ENCODE assay signal across 1 cellular context in genomic region chr1:1358433-1359201, GRCh38.
TF ChIP-seq lines count a peak whose summit lies in the region.

TSS of gene MXRA8 (minus strand) at chr1:1358555. CDS start at chr1:1358504, 51 bp downstream.

TF ChIP-seq in HepG2, 621 proteins besides CTCF, POLR2A, EP300 and RAD21 (continued from another document and continues in another):
- peak; percentile 19 to 33; a peak in 1 of 4 replicates for TF ChIP-seq HMGXB4 (CRISPR knock-in tag; IDR thresholded peaks at IDR 0.05; ENCODE audit: borderline replicate concordance in 1 of 2, low read depth in 1 of 2)
- TF ChIP-seq SNAPC4 (CRISPR knock-in tag; IDR thresholded peaks at IDR 0.05): 0 out of 2 replicates have a peak, but pooled peaks have one; percentile 31
- TF ChIP-seq NR2F2 (IDR thresholded peaks at IDR 0.05; ENCODE audit: borderline replicate concordance, low read depth): peak; percentile 22; the same call in 1 of the 2 replicates
- 0 out of 2 replicates have a peak, but pooled peaks have one; percentile 41 for TF ChIP-seq ZNF746 (CRISPR knock-in tag; IDR thresholded peaks at IDR 0.05)
- no peak for TF ChIP-seq ZNF678 (CRISPR knock-in tag; IDR thresholded peaks at IDR 0.05)
- no peak for TF ChIP-seq RBM39 (IDR thresholded peaks at IDR 0.05; ENCODE audit: low read depth, low read length, poor library complexity, severe bottlenecking)
- TF ChIP-seq ZBTB43 (CRISPR knock-in tag; conservative IDR thresholded peaks at IDR 0.05): 0 out of 2 replicates have a peak, but pooled peaks have one; percentile 20
- no peak for TF ChIP-seq ZNF431 (CRISPR knock-in tag; IDR thresholded peaks at IDR 0.05; ENCODE audit: borderline replicate concordance, low read depth)
- no peak for TF ChIP-seq PHB2 (IDR thresholded peaks at IDR 0.05; ENCODE audit: partially characterized antibody)
- TF ChIP-seq FOXC1 (CRISPR knock-in tag; IDR thresholded peaks at IDR 0.05; ENCODE audit: borderline replicate concordance): peak; percentile 47; the same call in 1 of the 2 replicates
- TF ChIP-seq ETV5 (CRISPR knock-in tag; IDR thresholded peaks at IDR 0.05; ENCODE audit: borderline replicate concordance): no peak
- no peak for TF ChIP-seq TFDP1 (CRISPR knock-in tag; IDR thresholded peaks at IDR 0.05; ENCODE audit: borderline replicate concordance)
- TF ChIP-seq AGO2 (optimal IDR thresholded peaks at IDR 0.05; ENCODE audit: low read depth, low read length): peak; percentile 61
- no peak for TF ChIP-seq ATF1 (CRISPR knock-in tag; IDR thresholded peaks at IDR 0.05)
- TF ChIP-seq DNMT3B (CRISPR knock-in tag; conservative IDR thresholded peaks at IDR 0.05): no peak
- TF ChIP-seq XBP1 (CRISPR knock-in tag; IDR thresholded peaks at IDR 0.05): no peak
- TF ChIP-seq NFKB2 (CRISPR knock-in tag; IDR thresholded peaks at IDR 0.05; ENCODE audit: borderline replicate concordance): no peak; the same call in 1 of the 2 replicates
- peak; percentile 74; the same call in 1 of the 2 replicates for TF ChIP-seq ZNF275 (CRISPR knock-in tag; IDR thresholded peaks at IDR 0.05; ENCODE audit: borderline replicate concordance)
- peak; percentile 63; the same call in 1 of the 2 replicates for TF ChIP-seq ZC3H4 (CRISPR knock-in tag; IDR thresholded peaks at IDR 0.05; ENCODE audit: borderline replicate concordance)
- peak; percentile 57 for TF ChIP-seq HNRNPLL (IDR thresholded peaks at IDR 0.05; ENCODE audit: low read depth, low read length, poor library complexity, severe bottlenecking)
- TF ChIP-seq ZNF10 (CRISPR knock-in tag; IDR thresholded peaks at IDR 0.05; ENCODE audit: borderline replicate concordance, low read depth): no peak
- TF ChIP-seq MXI1 (IDR thresholded peaks at IDR 0.05; ENCODE audit: borderline replicate concordance, low read depth, low read length): peak; percentile 46; the same call in 1 of the 3 replicates
- peak; percentile 81 for TF ChIP-seq ZBTB7B (CRISPR knock-in tag; IDR thresholded peaks at IDR 0.05)
- TF ChIP-seq ZNF281 (CRISPR knock-in tag; IDR thresholded peaks at IDR 0.05; ENCODE audit: borderline replicate concordance): peak; percentile 80
- no peak for TF ChIP-seq ZHX1 (CRISPR knock-in tag; IDR thresholded peaks at IDR 0.05; ENCODE audit: low read depth)
- peak; percentile 18; the same call in 1 of the 2 replicates for TF ChIP-seq ZNF460 (CRISPR knock-in tag; IDR thresholded peaks at IDR 0.05; ENCODE audit: borderline replicate concordance)
- peak; percentile 51; the same call in 1 of the 2 replicates for TF ChIP-seq RARA (CRISPR knock-in tag; IDR thresholded peaks at IDR 0.05)
- 0 out of 2 replicates have a peak, but pooled peaks have one; percentile 23 for TF ChIP-seq JUN (CRISPR knock-in tag; IDR thresholded peaks at IDR 0.05)
- peak; percentile 37; the same call in 1 of the 2 replicates for TF ChIP-seq GMEB1 (CRISPR knock-in tag; IDR thresholded peaks at IDR 0.05; ENCODE audit: borderline replicate concordance)
- TF ChIP-seq FOSL2 (CRISPR knock-in tag; IDR thresholded peaks at IDR 0.05): 0 out of 2 replicates have a peak, but pooled peaks have one; percentile 8
- no peak for TF ChIP-seq HNRNPUL1 (IDR thresholded peaks at IDR 0.05; ENCODE audit: low read depth, low read length)
- no peak for TF ChIP-seq TBP (CRISPR knock-in tag; IDR thresholded peaks at IDR 0.05)
- TF ChIP-seq MAF1 (CRISPR knock-in tag; IDR thresholded peaks at IDR 0.05; ENCODE audit: borderline replicate concordance): no peak
- TF ChIP-seq NFRKB (IDR thresholded peaks at IDR 0.05): no peak
- no peak for TF ChIP-seq ONECUT2 (CRISPR knock-in tag; IDR thresholded peaks at IDR 0.05)
- no peak for TF ChIP-seq NFIC (IDR thresholded peaks at IDR 0.05; ENCODE audit: low read length)
- no peak for TF ChIP-seq RARG (CRISPR knock-in tag; IDR thresholded peaks at IDR 0.05; ENCODE audit: low read depth)
- TF ChIP-seq CREM (IDR thresholded peaks at IDR 0.05): peak; percentile 56
- TF ChIP-seq CREM (CRISPR knock-in tag; IDR thresholded peaks at IDR 0.05): no peak
- TF ChIP-seq ZNF878 (CRISPR knock-in tag; IDR thresholded peaks at IDR 0.05): no peak
- peak; percentile 53; the same call in 1 of the 2 replicates for TF ChIP-seq KDM6A (CRISPR knock-in tag; IDR thresholded peaks at IDR 0.05; ENCODE audit: low read depth)
- TF ChIP-seq ZNF883 (CRISPR knock-in tag; IDR thresholded peaks at IDR 0.05; ENCODE audit: not compliant biosample characterization): no peak
- TF ChIP-seq HIVEP1 (CRISPR knock-in tag; IDR thresholded peaks at IDR 0.05): 0 out of 2 replicates have a peak, but pooled peaks have one; percentile 33
- no peak for TF ChIP-seq ZSCAN20 (CRISPR knock-in tag; IDR thresholded peaks at IDR 0.05; ENCODE audit: borderline replicate concordance)
